In genomic region chr7:76086070-76086469, GRCh38 we compare ENCODE assay signal across 20 cellular contexts. TPM values are rescaled to one million over a fixed set of nuclear protein-coding genes. Genes with fewer than 3 reads are reported as not detected.
DNase-seq lines count a peak whose midpoint lies in the region; ATAC-seq and TF ChIP-seq lines count a peak whose summit lies in the region.
"Had no signal": no experiment of that assay in that cellular context is flagged by ENCODE, and none has a peak within 500 bp of the region (broad histone marks: within the 10 kb centered on the region; RNA-seq: fewer than 3 reads in every experiment).

No MANE protein-coding gene starts in this region.

- H3K9me3 ChIP-seq in HCT116 (ENCODE audit: control insufficient read depth in 1 of 2, insufficient read depth in 1 of 2, low read depth in 1 of 2, low read length in 2 of 2) (no peaks in the 10 kb centered on the region), PC-9 (ENCODE audit: insufficient read depth, low read depth) (no peaks in the 10 kb centered on the region), osteoblast (ENCODE audit: low read depth, low read length) (no peaks in the 10 kb centered on the region), spleen (no peaks in the 10 kb centered on the region), neural progenitor cell (ENCODE audit: low read depth) (no peaks in the 10 kb centered on the region)
- H3K9me3 ChIP-seq: esophagus muscularis mucosa, left ventricle myocardium inferior, upper lobe of right lung had no signal

- DNase-seq in HCT116 (ENCODE audit: low read depth, low spot score), result no peak
- DNase-seq in PC-9, result peak in 1 of 2 experiments; percentile 51
- peak; percentile 47 for DNase-seq in dermis blood vessel endothelial cell
- DNase-seq in osteoblast (ENCODE audit: insufficient read length, low spot score, missing footprints), result peak; percentile 32
- no peak for DNase-seq in spleen
- DNase-seq in neural progenitor cell (ENCODE audit: low spot score), result no peak
- DNase-seq: activated B cell treated with CpG ODN at 0.5 μM for 24 hours; activated CD8-positive, alpha-beta T cell treated with anti-CD3 and anti-CD28 coated beads, Interleukin-2, amount 10 ng/mL, durations not matched to agents 7 days and 5 days; activated naive CD4-positive, alpha-beta T cell treated with anti-CD3 and anti-CD28 coated beads, Interleukin-2, amount 10 ng/mL, durations not matched to agents 7 days and 5 days; activated T-cell treated with anti-CD3 and anti-CD28 coated beads, Interleukin-2, amount 50 U/mL, for 24 hours; anterior cingulate cortex; DND-41; head of caudate nucleus; left ventricle myocardium inferior; NCI-H1694 treated with DMSO at 0.1 percent for 48 hours; OCI-M1; upper lobe of right lung had no signal

- H3K27ac Mint-ChIP-seq in neural progenitor cell, result no peak overlapping the region
- H3K27ac Mint-ChIP-seq: activated B cell treated with CpG ODN at 0.5 μM for 24 hours; activated CD8-positive, alpha-beta T cell treated with anti-CD3 and anti-CD28 coated beads, Interleukin-2, amount 10 ng/mL, durations not matched to agents 7 days and 5 days; activated naive CD4-positive, alpha-beta T cell treated with anti-CD3 and anti-CD28 coated beads, Interleukin-2, amount 10 ng/mL, durations not matched to agents 7 days and 5 days; activated T-cell treated with anti-CD3 and anti-CD28 coated beads, Interleukin-2, amount 50 U/mL, for 24 hours; T-helper 2 cell treated with Interferon-gamma antibody and Interleukin-4, amounts not matched to agents 5 μg/mL and 100 μg/mL, for 36 hours had no signal

- CTCF ChIA-PET in HCT116 (lab: Charles Lee), result no interaction called here
- CTCF ChIA-PET in PC-9 (lab: Charles Lee), result interaction anchor here (1.0 kb wide), 1 partner anchor 17 kb away, joined by 3 read pairs; no protein-coding TSS in a partner anchor

- H2AFZ ChIP-seq in HCT116 (ENCODE audit: low read depth, low read length, poor library complexity, severe bottlenecking) (no peak overlapping the region), PC-9 (no peak overlapping the region), osteoblast (ENCODE audit: low read length) (peak overlapping the region; percentile 32), neural progenitor cell (replicated peaks) (no peak overlapping the region)

- no peak overlapping the region for H3K4me3 ChIP-seq in HCT116 (replicated peaks in 1 of 2; ENCODE audit: low read depth in 1 of 2, low read length in 2 of 2)
- no peak overlapping the region for H3K4me3 ChIP-seq in PC-9
- H3K4me3 ChIP-seq in osteoblast (ENCODE audit: insufficient read depth, low read length), result no peak overlapping the region
- no peak overlapping the region for H3K4me3 ChIP-seq in spleen
- no peak overlapping the region for H3K4me3 ChIP-seq in neural progenitor cell
- H3K4me3 ChIP-seq: esophagus muscularis mucosa, left ventricle myocardium inferior, upper lobe of right lung had no signal

- no peak for TF ChIP-seq RAD21 in HCT116 (IDR thresholded peaks at IDR 0.05; ENCODE audit: low read depth)

- H3K9ac ChIP-seq in HCT116 (ENCODE audit: low read length), result no peak overlapping the region
- no peak overlapping the region for H3K9ac ChIP-seq in neural progenitor cell

- H3K36me3 ChIP-seq in HCT116 (ENCODE audit: control insufficient read depth in 1 of 2, insufficient read depth in 2 of 2, low read length in 2 of 2), result no peaks in the 10 kb centered on the region
- H3K36me3 ChIP-seq in PC-9 (ENCODE audit: low read depth), result no peaks in the 10 kb centered on the region
- no peaks in the 10 kb centered on the region for H3K36me3 ChIP-seq in osteoblast (ENCODE audit: insufficient read depth, low read length)
- H3K36me3 ChIP-seq in spleen, result no peaks in the 10 kb centered on the region
- H3K36me3 ChIP-seq in neural progenitor cell, result no peaks in the 10 kb centered on the region
- H3K36me3 ChIP-seq: esophagus muscularis mucosa, left ventricle myocardium inferior, upper lobe of right lung had no signal

- H3K27me3 ChIP-seq in HCT116 (ENCODE audit: insufficient read depth, low read length) (no peaks in the 10 kb centered on the region), PC-9 (ENCODE audit: insufficient read depth, low read depth) (no peaks in the 10 kb centered on the region), osteoblast (ENCODE audit: insufficient read depth, low read length) (no peaks in the 10 kb centered on the region), spleen (replicated peaks in 1 of 7) (no peaks in the 10 kb centered on the region), neural progenitor cell (no peaks in the 10 kb centered on the region)
- H3K27me3 ChIP-seq: esophagus muscularis mucosa, upper lobe of right lung had no signal

- BruUV-seq in HCT116 (replicated peaks; lab: Mats Ljungman, UMichigan), result no TSS peak
- no TSS peak for BruUV-seq in PC-9 (replicated peaks; lab: Mats Ljungman, UMichigan)

- H3K4me1 ChIP-seq in HCT116 (ENCODE audit: control insufficient read depth in 1 of 2, insufficient read depth in 2 of 2, low read length in 2 of 2) (peaks cover 8 to 27% of the 10 kb centered on the region in 2 experiments; a peak in 3 of 4 replicates), PC-9 (replicated peaks; ENCODE audit: insufficient read depth) (peaks cover 88% of the 10 kb centered on the region), osteoblast (ENCODE audit: insufficient read depth, low read length) (peaks cover 42% of the 10 kb centered on the region), spleen (no peaks in the 10 kb centered on the region), neural progenitor cell (no peaks in the 10 kb centered on the region)
- H3K4me1 ChIP-seq: esophagus muscularis mucosa had no signal

- peaks cover 58% of the 10 kb centered on the region for H3F3A ChIP-seq in PC-9 (ENCODE audit: insufficient read depth, low read depth)
- H3F3A ChIP-seq in neural progenitor cell (ENCODE audit: low read depth), result no peaks in the 10 kb centered on the region

- peaks cover 2% of the 10 kb centered on the region for H3K27me3 Mint-ChIP-seq in neural progenitor cell (ENCODE audit: insufficient read depth, low read depth)

- H3K4me3 Mint-ChIP-seq in neural progenitor cell, result no peak overlapping the region
- H3K4me3 Mint-ChIP-seq: activated B cell treated with CpG ODN at 0.5 μM for 24 hours; activated CD8-positive, alpha-beta T cell treated with anti-CD3 and anti-CD28 coated beads, Interleukin-2, amount 10 ng/mL, durations not matched to agents 7 days and 5 days; activated naive CD4-positive, alpha-beta T cell treated with anti-CD3 and anti-CD28 coated beads, Interleukin-2, amount 10 ng/mL, durations not matched to agents 7 days and 5 days; activated T-cell treated with anti-CD3 and anti-CD28 coated beads, Interleukin-2, amount 50 U/mL, for 24 hours; T-helper 2 cell treated with Interferon-gamma antibody and Interleukin-4, amounts not matched to agents 5 μg/mL and 100 μg/mL, for 36 hours had no signal

- no peaks in the 10 kb centered on the region for H3K36me3 Mint-ChIP-seq in neural progenitor cell
- H3K36me3 Mint-ChIP-seq: activated naive CD4-positive, alpha-beta T cell treated with anti-CD3 and anti-CD28 coated beads, Interleukin-2, amount 10 ng/mL, durations not matched to agents 7 days and 5 days had no signal

- TF ChIP-seq POLR2A in HCT116 (IDR thresholded peaks at IDR 0.05; ENCODE audit: borderline replicate concordance, extremely low read depth, insufficient read depth, insufficient read length) (no peak), spleen (IDR thresholded peaks at IDR 0.05) (no peak)

- intact Hi-C loops in HCT116 (cut with micrococcal nuclease), result no loop called here
- intact Hi-C loops in PC-9 (cut with micrococcal nuclease; ENCODE audit: unreplicated experiment), result loop anchor here (5.0 kb wide), 1 partner anchor 206 kb away; no protein-coding TSS in a partner anchor
- intact Hi-C loops in spleen (cut with DNase I; ENCODE audit: low total_unique reads), result no loop called here

- TF ChIP-seq CTCF in HCT116 (IDR thresholded peaks at IDR 0.05 in 2 of 3, conservative IDR thresholded peaks at IDR 0.05 in 1 of 3; ENCODE audit: borderline replicate concordance in 1 of 3, insufficient read depth in 1 of 3, low read depth in 2 of 3, low read length in 2 of 3) (no peak), PC-9 (conservative IDR thresholded peaks at IDR 0.05) (no peak), osteoblast (IDR thresholded peaks at IDR 0.05; ENCODE audit: extremely low read depth, low read depth, low read length) (no peak), spleen (IDR thresholded peaks at IDR 0.05 in 8 of 11, conservative IDR thresholded peaks at IDR 0.05 in 3 of 11) (no peak), neural progenitor cell (IDR thresholded peaks at IDR 0.05) (no peak)

- no peaks in the 10 kb centered on the region for H3K4me1 Mint-ChIP-seq in neural progenitor cell
- H3K4me1 Mint-ChIP-seq: activated B cell treated with CpG ODN at 0.5 μM for 24 hours; activated naive CD4-positive, alpha-beta T cell treated with anti-CD3 and anti-CD28 coated beads, Interleukin-2, amount 10 ng/mL, durations not matched to agents 7 days and 5 days had no signal

- H3K9me2 ChIP-seq in HCT116 (ENCODE audit: insufficient read depth) (no peaks in the 10 kb centered on the region), PC-9 (ENCODE audit: insufficient read depth) (no peaks in the 10 kb centered on the region)

- POLR2A ChIA-PET in HCT116 (lab: Charles Lee) (no interaction called here), PC-9 (lab: Charles Lee; ENCODE audit: unreplicated experiment) (interaction anchor here (0.6 to 0.7 kb wide), 2 partner anchors 19 to 37 kb away, joined by 4 read pairs; no protein-coding TSS in a partner anchor)

- H3K27ac ChIP-seq in HCT116 (ENCODE audit: low read depth, low read length) (no peak overlapping the region), PC-9 (peak overlapping the region; percentile 96), osteoblast (ENCODE audit: low read depth, low read length) (peak overlapping the region; percentile 86), spleen (no peak overlapping the region), neural progenitor cell (no peak overlapping the region)
- H3K27ac ChIP-seq: esophagus muscularis mucosa, left ventricle myocardium inferior, upper lobe of right lung had no signal

- H3K79me2 ChIP-seq in HCT116 (ENCODE audit: insufficient read depth, low read length), result no peaks in the 10 kb centered on the region
- H3K79me2 ChIP-seq in PC-9 (ENCODE audit: low read depth), result no peaks in the 10 kb centered on the region
- no peaks in the 10 kb centered on the region for H3K79me2 ChIP-seq in osteoblast (ENCODE audit: insufficient read depth, low read length)
- no peaks in the 10 kb centered on the region for H3K79me2 ChIP-seq in neural progenitor cell (ENCODE audit: low read depth)

- ATAC-seq in HCT116, result no peak
- ATAC-seq in GM19463 (IDR thresholded peaks at IDR 0.05; ENCODE audit: unreplicated experiment), result no peak
- ATAC-seq: activated CD8-positive, alpha-beta T cell treated with anti-CD3 and anti-CD28 coated beads, Interleukin-2, amount 10 ng/mL, durations not matched to agents 7 days and 5 days; upper lobe of right lung had no signal

- RAD21 ChIA-PET in HCT116 (lab: Charles Lee; ENCODE audit: low non-redundant PET in 1 of 2, low total read pairs in 2 of 2, uncharacterized antibody in 2 of 2, unreplicated experiment in 2 of 2), result no interaction called here

- H4K20me1 ChIP-seq in HCT116 (ENCODE audit: insufficient read depth) (no peaks in the 10 kb centered on the region), PC-9 (ENCODE audit: insufficient read depth) (no peaks in the 10 kb centered on the region), osteoblast (ENCODE audit: insufficient read depth, low read length) (no peaks in the 10 kb centered on the region), neural progenitor cell (ENCODE audit: low read depth) (no peaks in the 10 kb centered on the region)

- no peaks in the 10 kb centered on the region for H3K9me3 Mint-ChIP-seq in neural progenitor cell
- H3K9me3 Mint-ChIP-seq: activated B cell treated with CpG ODN at 0.5 μM for 24 hours; activated naive CD4-positive, alpha-beta T cell treated with anti-CD3 and anti-CD28 coated beads, Interleukin-2, amount 10 ng/mL, durations not matched to agents 7 days and 5 days; activated T-cell treated with anti-CD3 and anti-CD28 coated beads, Interleukin-2, amount 50 U/mL, for 24 hours; T-helper 2 cell treated with Interferon-gamma antibody and Interleukin-4, amounts not matched to agents 5 μg/mL and 100 μg/mL, for 36 hours had no signal

- H3K4me2 ChIP-seq in HCT116 (ENCODE audit: low read length), result no peak overlapping the region
- peak overlapping the region; percentile 47 for H3K4me2 ChIP-seq in PC-9
- H3K4me2 ChIP-seq in osteoblast (ENCODE audit: insufficient read depth, low read length), result peak overlapping the region; percentile 2
- H3K4me2 ChIP-seq in neural progenitor cell, result no peak overlapping the region

- 85 to 96% (median 87%) methylated on average over 4 of the region's 4 CpGs for WGBS in spleen, 5 donors

RNA-seq across cellular contexts. Expression of gene MDH2, which starts 38.2 kb away (rescaled TPM):
- 357 TPM for total RNA-seq in HCT116 (2021; ENCODE audit: unreplicated experiment)
- polyA plus RNA-seq in HCT116 (2012), result 302 and 322 TPM in 2 replicates
- total RNA-seq in PC-9 (2021), result 319 and 328 TPM in 2 replicates
- total RNA-seq in dermis blood vessel endothelial cell, result 34.0 and 52.2 TPM in 2 replicates
- total RNA-seq in osteoblast, result 32.7 and 36.6 TPM in 2 replicates
- 100 to 1,000 TPM in 3 of 7 donors, 10 to 100 TPM in 4; 62.2 to 129 (median 97.7) TPM for total RNA-seq in spleen
- polyA plus RNA-seq in spleen, result 10 to 100 TPM; 45.5 to 74.1 (median 71.4) TPM
- total RNA-seq in neural progenitor cell (ENCODE audit: low replicate concordance), result 51.5 and 73.4 TPM in 2 replicates

RNA-seq across cellular contexts. Expression of gene STYXL1, which starts 38.3 kb away (rescaled TPM):
- total RNA-seq in HCT116 (2021; ENCODE audit: unreplicated experiment) (32.5 TPM), PC-9 (2021) (77.7 and 98.2 TPM in 2 replicates), dermis blood vessel endothelial cell (28.1 and 38.3 TPM in 2 replicates), osteoblast (23.9 and 27.7 TPM in 2 replicates), spleen (10 to 100 TPM; 18.3 to 48.8 (median 28.4) TPM), neural progenitor cell (ENCODE audit: low replicate concordance) (56.1 and 60.4 TPM in 2 replicates)
- polyA plus RNA-seq in HCT116 (2012), result 32.6 and 41.3 TPM in 2 replicates
- polyA plus RNA-seq in spleen, result 10 to 100 TPM; 36.3 to 60.4 (median 45.0) TPM

Comparison
In these comparisons a context has a peak if more than half of its experiments do, and no peak if none do; other contexts are left out.
1. DNase-seq: peak in dermis blood vessel endothelial cell (single experiment) and osteoblast (single experiment); none in HCT116 (single experiment), spleen (single experiment) and neural progenitor cell (single experiment).
2. H3K27ac ChIP-seq: peak in PC-9 (single experiment) and osteoblast (single experiment); none in HCT116 (single experiment), spleen (0 of 8) and neural progenitor cell (single experiment).
3. H3K4me2 ChIP-seq: peak in PC-9 (single experiment) and osteoblast (single experiment); none in HCT116 (single experiment) and neural progenitor cell (single experiment).